ENCODE assay signal across 11 cellular contexts in the genomic region with DNA sequence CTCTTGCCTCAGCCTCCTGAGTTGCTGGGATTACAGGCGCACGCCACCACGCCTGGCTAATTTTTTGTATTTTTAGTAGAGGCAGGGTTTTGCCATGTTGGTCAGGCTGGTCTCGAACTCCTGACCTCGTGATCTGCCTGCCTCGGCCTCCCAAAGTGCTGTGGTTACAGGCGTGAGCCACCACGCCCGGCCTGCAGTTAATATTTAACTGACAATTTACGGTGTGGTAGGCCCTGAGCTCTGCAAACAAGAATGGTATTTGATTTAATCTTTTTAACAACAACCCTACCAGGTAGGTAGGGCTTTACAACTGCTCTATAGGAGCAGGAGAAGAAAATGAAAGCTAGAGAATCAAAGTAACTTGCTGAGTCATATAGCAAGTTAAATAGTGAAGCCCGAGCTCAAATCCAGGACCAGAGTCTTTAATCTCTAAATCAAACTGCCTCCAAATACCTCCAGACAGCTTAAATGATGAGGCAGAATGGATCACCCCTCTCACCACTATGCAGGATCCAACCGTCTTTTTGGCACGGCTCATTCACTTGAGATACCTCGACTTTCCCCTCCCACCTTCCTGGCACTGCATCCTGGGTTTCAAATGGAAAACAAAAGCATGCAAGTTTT. TPM values are rescaled to one million over a fixed set of nuclear protein-coding genes. Genes with fewer than 3 reads are reported as not detected.
DNase-seq lines count a peak whose midpoint lies in the region; ATAC-seq, FAIRE-seq and TF ChIP-seq lines count a peak whose summit lies in the region.
"Had no signal": no experiment of that assay in that cellular context is flagged by ENCODE, and none has a peak within 500 bp of the region (broad histone marks: within the 10 kb centered on the region; RNA-seq: fewer than 3 reads in every experiment).

No MANE protein-coding gene starts in this region.

- 28% methylated on average over 14 of the region's 14 CpGs for WGBS in HepG2 (ENCODE audit: low lambda C conversion rate)
- 66% methylated on average over 10 of the region's 14 CpGs for WGBS in right lobe of liver (ENCODE audit: insufficient coverage, low coverage, low lambda C conversion rate, missing lambda C conversion rate)

- no peak for TF ChIP-seq CTCF in HepG2 (CRISPR knock-in tag; IDR thresholded peaks at IDR 0.05)
- TF ChIP-seq CTCF in right lobe of liver (IDR thresholded peaks at IDR 0.05), result no peak

- H3K9ac ChIP-seq in HepG2 (ENCODE audit: insufficient read depth, low read depth, low read length), result peak overlapping the region; percentile 42; the same call in 1 of the 2 replicates

- H3K4me2 ChIP-seq in HepG2 (ENCODE audit: low read depth, low read length), result peak overlapping the region; percentile 67

- TF ChIP-seq EP300 in HepG2 (IDR thresholded peaks at IDR 0.05; ENCODE audit: low read depth in 2 of 2, low read length in 2 of 2), result no peak; a peak in 1 of 4 replicates
- no peak for TF ChIP-seq EP300 in HepG2 (CRISPR knock-in tag; IDR thresholded peaks at IDR 0.05; ENCODE audit: borderline replicate concordance)

- TF ChIP-seq POLR2A in HepG2 (IDR thresholded peaks at IDR 0.05; ENCODE audit: insufficient read depth in 1 of 2, low read depth in 2 of 2, low read length in 2 of 2) (no peak), right lobe of liver (IDR thresholded peaks at IDR 0.05) (no peak)

- peak overlapping the region; percentile 17 to 27 (median 24); a peak in 3 of 6 replicates for H3K4me3 ChIP-seq in HepG2 (replicated peaks in 1 of 3; ENCODE audit: insufficient read depth in 1 of 3, low read depth in 2 of 3, low read length in 3 of 3)
- no peak overlapping the region for H3K4me3 ChIP-seq in right lobe of liver

- peaks cover 66% of the 10 kb centered on the region for H3K4me1 ChIP-seq in HepG2 (ENCODE audit: insufficient read depth, low read length)
- H3K4me1 ChIP-seq in right lobe of liver, result no peaks in the 10 kb centered on the region

- TF ChIP-seq RAD21 in HepG2 (CRISPR knock-in tag; IDR thresholded peaks at IDR 0.05), result no peak

- in situ Hi-C loops in HepG2 (cut with HindIII; ENCODE audit: extremely low pct_ligation_motif_present, low pct_unique_long_range_greater_than_20kb), result no loop called here

- H4K20me1 ChIP-seq in HepG2 (ENCODE audit: insufficient read depth, low read length), result no peaks in the 10 kb centered on the region

- CTCF ChIA-PET in HepG2 (lab: Yijun Ruan, JAX; ENCODE audit: low intra/inter-chr PET ratio, low total read pairs), result no interaction called here

- ATAC-seq in HepG2 (peak; percentile 98), right lobe of liver (no peak), HG03432 (IDR thresholded peaks at IDR 0.05; ENCODE audit: unreplicated experiment) (peak; percentile 76), HG03139 (IDR thresholded peaks at IDR 0.05; ENCODE audit: unreplicated experiment) (no peak)
- ATAC-seq: left lobe of liver had no signal

- H3K79me2 ChIP-seq in HepG2 (ENCODE audit: insufficient read depth, low read length), result no peaks in the 10 kb centered on the region

- BruUV-seq in HepG2 (replicated peaks; lab: Mats Ljungman, UMichigan), result no TSS peak

- H3K36me3 ChIP-seq in HepG2 (replicated peaks in 1 of 2; ENCODE audit: control insufficient read depth in 1 of 2, insufficient read depth in 2 of 2, low read length in 2 of 2), result no peaks in the 10 kb centered on the region; a peak in 2 of 5 replicates
- H3K36me3 ChIP-seq in right lobe of liver, result no peaks in the 10 kb centered on the region

- no peak overlapping the region for H2AFZ ChIP-seq in HepG2 (ENCODE audit: low read length)

- DNase-seq in HepG2 (ENCODE audit: low spot score), result peak; percentile 93
- no peak for DNase-seq in right lobe of liver
- peak; percentile 15 for DNase-seq in central memory CD4-positive, alpha-beta T cell
- no peak for DNase-seq in NAMALWA (ENCODE audit: low spot score)
- no peak for DNase-seq in HK-2 (ENCODE audit: unreplicated experiment)
- no peak for DNase-seq in NCI-H1417 (lab: John Stamatoyannopoulos, UW)
- DNase-seq: C1 segment of cervical spinal cord, NCI-H1105 treated with DMSO at 0.1 percent for 48 hours had no signal

- intact Hi-C loops in HepG2 (cut with micrococcal nuclease; ENCODE audit: unreplicated experiment) (loop anchor here (1.0 kb wide), 1 partner anchor 9 kb away; the partner anchor contains the start of gene UEVLD), right lobe of liver (cut with DNase I) (no loop called here)

- FAIRE-seq in HepG2 (lab: Jason Lieb, UNC), result peak; percentile 4

- H3K27ac ChIP-seq in HepG2 (ENCODE audit: extremely low read length, insufficient read depth, low read length), result peak overlapping the region; percentile 79
- H3K27ac ChIP-seq in right lobe of liver, result no peak overlapping the region

- H3K9me3 ChIP-seq in HepG2 (ENCODE audit: low read length) (no peaks in the 10 kb centered on the region), right lobe of liver (no peaks in the 10 kb centered on the region)

- POLR2A ChIA-PET in HepG2 (lab: Yijun Ruan, JAX), result interaction anchor here (0.8 to 2.2 kb wide), 5 partner anchors 9 to 185 kb away, joined by 3 to 18 read pairs (median 11); partner anchors contain the start of genes LDHA, SPTY2D1, TSG101 and UEVLD

- H3K27me3 ChIP-seq in HepG2 (ENCODE audit: control insufficient read depth in 1 of 2, insufficient read depth in 2 of 2, low read length in 2 of 2) (no peaks in the 10 kb centered on the region), right lobe of liver (no peaks in the 10 kb centered on the region)

RNA-seq across cellular contexts. Expression of gene UEVLD, which starts 9.4 kb away (rescaled TPM):
- total RNA-seq in HepG2 (2016; rRNA removed; fragmentation: Illumina TruSeq; extraction: Trizol) (13.7 and 21.1 TPM in 2 replicates), right lobe of liver (10 to 100 TPM in 2 of 6 experiments, 1 to 10 TPM in 4; 9.5 to 18.1 (median 9.9) TPM)
- 4.0 and 5.2 TPM in 2 replicates for total RNA-seq in HepG2 (2016; cell fraction: cytosol; rRNA removed; fragmentation: Illumina TruSeq; extraction: Trizol; ENCODE audit: low read depth)
- 10.6 and 18.2 TPM in 2 replicates for total RNA-seq in HepG2 (2016; cell fraction: insoluble cytoplasmic fraction; rRNA removed; fragmentation: Illumina TruSeq; extraction: Trizol)
- 4.6 and 4.8 TPM in 2 replicates for total RNA-seq in HepG2 (2016; cell fraction: membrane; rRNA removed; fragmentation: Illumina TruSeq; extraction: Trizol)
- total RNA-seq in HepG2 (2016; cell fraction: nucleus; rRNA removed; fragmentation: Illumina TruSeq; extraction: Trizol), result 7.3 and 11.3 TPM in 2 replicates
- 5.4 and 5.7 TPM in 2 replicates for polyA plus RNA-seq in HepG2 (2011; rRNA removed)
- polyA plus RNA-seq in HepG2 (2011; cell fraction: cytosol; rRNA removed), result 2.8 and 6.2 TPM in 2 replicates
- polyA plus RNA-seq in HepG2 (2011; cell fraction: nucleus; rRNA removed), result 1.9 and 2.2 TPM in 2 replicates
- 6.7 and 6.9 TPM in 2 replicates for polyA plus RNA-seq in HepG2 (2012)
- polyA plus RNA-seq in HepG2 (2016; cell fraction: cytosol; fragmentation: Illumina TruSeq; extraction: Trizol; ENCODE audit: low read depth), result 0.79 and 0.94 TPM in 2 replicates
- polyA plus RNA-seq in HepG2 (2016; cell fraction: insoluble cytoplasmic fraction; fragmentation: Illumina TruSeq; extraction: Trizol; ENCODE audit: low read depth), result 11.7 and 12.9 TPM in 2 replicates
- polyA plus RNA-seq in HepG2 (2016; cell fraction: membrane; fragmentation: Illumina TruSeq; extraction: Trizol; ENCODE audit: low read depth), result 1.8 and 2.0 TPM in 2 replicates
- polyA plus RNA-seq in HepG2 (2016; cell fraction: nucleus; fragmentation: Illumina TruSeq; extraction: Trizol; ENCODE audit: insufficient read depth, low read depth), result 5.8 and 7.6 TPM in 2 replicates
- polyA minus RNA-seq in HepG2 (2011; rRNA and poly(A)+ RNA removed; ENCODE audit: low replicate concordance), result 5.8 and 13.5 TPM in 2 replicates
- 3.6 and 3.9 TPM in 2 replicates for polyA minus RNA-seq in HepG2 (2011; cell fraction: cytosol; rRNA and poly(A)+ RNA removed)
- 9.1 and 11.7 TPM in 2 replicates for polyA minus RNA-seq in HepG2 (2011; cell fraction: nucleus; rRNA and poly(A)+ RNA removed)

RNA-seq across cellular contexts. Expression of gene MISFA, which starts 20.5 kb away (rescaled TPM):
- total RNA-seq in HepG2 (2016; rRNA removed; fragmentation: Illumina TruSeq; extraction: Trizol) (4.8 and 5.4 TPM in 2 replicates), right lobe of liver (1 to 10 TPM in 3 of 6 experiments, under 1 TPM in 1, not detected in 2; 0.83 to 2.2 (median 1.4) TPM)
- 12.1 and 19.1 TPM in 2 replicates for total RNA-seq in HepG2 (2016; cell fraction: cytosol; rRNA removed; fragmentation: Illumina TruSeq; extraction: Trizol; ENCODE audit: low read depth)
- total RNA-seq in HepG2 (2016; cell fraction: insoluble cytoplasmic fraction; rRNA removed; fragmentation: Illumina TruSeq; extraction: Trizol), result 6.5 and 7.6 TPM in 2 replicates
- 9.0 and 12.8 TPM in 2 replicates for total RNA-seq in HepG2 (2016; cell fraction: membrane; rRNA removed; fragmentation: Illumina TruSeq; extraction: Trizol)
- 4.3 and 7.6 TPM in 2 replicates for total RNA-seq in HepG2 (2016; cell fraction: nucleus; rRNA removed; fragmentation: Illumina TruSeq; extraction: Trizol)
- 0.90 and 1.4 TPM in 2 replicates for polyA plus RNA-seq in HepG2 (2011; rRNA removed)
- 1.5 and 2.5 TPM in 2 replicates for polyA plus RNA-seq in HepG2 (2011; cell fraction: cytosol; rRNA removed)
- polyA plus RNA-seq in HepG2 (2011; cell fraction: nucleus; rRNA removed), result 0.33 and 1.5 TPM in 2 replicates
- 3.7 and 3.8 TPM in 2 replicates for polyA plus RNA-seq in HepG2 (2012)
- 13.7 and 20.5 TPM in 2 replicates for polyA plus RNA-seq in HepG2 (2016; cell fraction: cytosol; fragmentation: Illumina TruSeq; extraction: Trizol; ENCODE audit: low read depth)
- 4.9 and 5.4 TPM in 2 replicates for polyA plus RNA-seq in HepG2 (2016; cell fraction: insoluble cytoplasmic fraction; fragmentation: Illumina TruSeq; extraction: Trizol; ENCODE audit: low read depth)
- 4.5 and 10.5 TPM in 2 replicates for polyA plus RNA-seq in HepG2 (2016; cell fraction: membrane; fragmentation: Illumina TruSeq; extraction: Trizol; ENCODE audit: low read depth)
- 13.2 and 14.4 TPM in 2 replicates for polyA plus RNA-seq in HepG2 (2016; cell fraction: nucleus; fragmentation: Illumina TruSeq; extraction: Trizol; ENCODE audit: insufficient read depth, low read depth)
- polyA minus RNA-seq in HepG2 (2011; rRNA and poly(A)+ RNA removed; ENCODE audit: low replicate concordance), result 1.5 and 2.2 TPM in 2 replicates
- 1.9 TPM in 1 of 2 replicates, not detected in the other for polyA minus RNA-seq in HepG2 (2011; cell fraction: cytosol; rRNA and poly(A)+ RNA removed)
- 6.2 and 8.6 TPM in 2 replicates for polyA minus RNA-seq in HepG2 (2011; cell fraction: nucleus; rRNA and poly(A)+ RNA removed)

RNA-seq across cellular contexts. Expression of gene TSG101, which starts 52.3 kb away (rescaled TPM):
- total RNA-seq in HepG2 (2016; rRNA removed; fragmentation: Illumina TruSeq; extraction: Trizol) (69.3 and 96.3 TPM in 2 replicates), right lobe of liver (10 to 100 TPM; 15.8 to 68.0 (median 25.7) TPM)
- 42.6 and 49.6 TPM in 2 replicates for total RNA-seq in HepG2 (2016; cell fraction: cytosol; rRNA removed; fragmentation: Illumina TruSeq; extraction: Trizol; ENCODE audit: low read depth)
- total RNA-seq in HepG2 (2016; cell fraction: insoluble cytoplasmic fraction; rRNA removed; fragmentation: Illumina TruSeq; extraction: Trizol), result 69.2 and 93.6 TPM in 2 replicates
- total RNA-seq in HepG2 (2016; cell fraction: membrane; rRNA removed; fragmentation: Illumina TruSeq; extraction: Trizol), result 62.9 and 65.2 TPM in 2 replicates
- total RNA-seq in HepG2 (2016; cell fraction: nucleus; rRNA removed; fragmentation: Illumina TruSeq; extraction: Trizol), result 40.0 and 40.5 TPM in 2 replicates
- polyA plus RNA-seq in HepG2 (2011; rRNA removed), result 200 and 206 TPM in 2 replicates
- 205 and 263 TPM in 2 replicates for polyA plus RNA-seq in HepG2 (2011; cell fraction: cytosol; rRNA removed)
- 61.2 and 66.6 TPM in 2 replicates for polyA plus RNA-seq in HepG2 (2011; cell fraction: nucleus; rRNA removed)
- polyA plus RNA-seq in HepG2 (2012), result 67.4 and 72.7 TPM in 2 replicates
- 39.8 and 45.7 TPM in 2 replicates for polyA plus RNA-seq in HepG2 (2016; cell fraction: cytosol; fragmentation: Illumina TruSeq; extraction: Trizol; ENCODE audit: low read depth)
- 96.4 and 113 TPM in 2 replicates for polyA plus RNA-seq in HepG2 (2016; cell fraction: insoluble cytoplasmic fraction; fragmentation: Illumina TruSeq; extraction: Trizol; ENCODE audit: low read depth)
- polyA plus RNA-seq in HepG2 (2016; cell fraction: membrane; fragmentation: Illumina TruSeq; extraction: Trizol; ENCODE audit: low read depth), result 42.9 and 46.6 TPM in 2 replicates
- polyA plus RNA-seq in HepG2 (2016; cell fraction: nucleus; fragmentation: Illumina TruSeq; extraction: Trizol; ENCODE audit: insufficient read depth, low read depth), result 42.6 and 45.8 TPM in 2 replicates
- 155 and 281 TPM in 2 replicates for polyA minus RNA-seq in HepG2 (2011; rRNA and poly(A)+ RNA removed; ENCODE audit: low replicate concordance)
- 86.9 and 105 TPM in 2 replicates for polyA minus RNA-seq in HepG2 (2011; cell fraction: cytosol; rRNA and poly(A)+ RNA removed)
- polyA minus RNA-seq in HepG2 (2011; cell fraction: nucleus; rRNA and poly(A)+ RNA removed), result 52.0 and 73.0 TPM in 2 replicates

RNA-seq across cellular contexts. Expression of gene SPTY2D1, which starts 55.1 kb away (rescaled TPM):
- total RNA-seq in HepG2 (2016; rRNA removed; fragmentation: Illumina TruSeq; extraction: Trizol) (14.8 and 22.2 TPM in 2 replicates), right lobe of liver (10 to 100 TPM in 1 of 6 experiments, 1 to 10 TPM in 5; 6.3 to 14.7 (median 8.4) TPM)
- total RNA-seq in HepG2 (2016; cell fraction: cytosol; rRNA removed; fragmentation: Illumina TruSeq; extraction: Trizol; ENCODE audit: low read depth), result 1.1 and 1.2 TPM in 2 replicates
- 16.2 and 20.9 TPM in 2 replicates for total RNA-seq in HepG2 (2016; cell fraction: insoluble cytoplasmic fraction; rRNA removed; fragmentation: Illumina TruSeq; extraction: Trizol)
- 3.3 and 4.4 TPM in 2 replicates for total RNA-seq in HepG2 (2016; cell fraction: membrane; rRNA removed; fragmentation: Illumina TruSeq; extraction: Trizol)
- 9.3 and 9.9 TPM in 2 replicates for total RNA-seq in HepG2 (2016; cell fraction: nucleus; rRNA removed; fragmentation: Illumina TruSeq; extraction: Trizol)
- polyA plus RNA-seq in HepG2 (2011; rRNA removed), result 5.4 and 6.9 TPM in 2 replicates
- 5.7 and 7.0 TPM in 2 replicates for polyA plus RNA-seq in HepG2 (2011; cell fraction: cytosol; rRNA removed)
- polyA plus RNA-seq in HepG2 (2011; cell fraction: nucleus; rRNA removed), result 3.7 and 3.8 TPM in 2 replicates
- polyA plus RNA-seq in HepG2 (2012), result 5.1 and 6.9 TPM in 2 replicates
- polyA plus RNA-seq in HepG2 (2016; cell fraction: cytosol; fragmentation: Illumina TruSeq; extraction: Trizol; ENCODE audit: low read depth), result 0.76 and 0.80 TPM in 2 replicates
- polyA plus RNA-seq in HepG2 (2016; cell fraction: insoluble cytoplasmic fraction; fragmentation: Illumina TruSeq; extraction: Trizol; ENCODE audit: low read depth), result 13.3 and 15.1 TPM in 2 replicates
- polyA plus RNA-seq in HepG2 (2016; cell fraction: membrane; fragmentation: Illumina TruSeq; extraction: Trizol; ENCODE audit: low read depth), result 1.7 and 2.0 TPM in 2 replicates
- 9.4 and 9.7 TPM in 2 replicates for polyA plus RNA-seq in HepG2 (2016; cell fraction: nucleus; fragmentation: Illumina TruSeq; extraction: Trizol; ENCODE audit: insufficient read depth, low read depth)
- 14.5 and 22.2 TPM in 2 replicates for polyA minus RNA-seq in HepG2 (2011; rRNA and poly(A)+ RNA removed; ENCODE audit: low replicate concordance)
- 7.8 and 7.9 TPM in 2 replicates for polyA minus RNA-seq in HepG2 (2011; cell fraction: cytosol; rRNA and poly(A)+ RNA removed)
- 7.9 and 9.3 TPM in 2 replicates for polyA minus RNA-seq in HepG2 (2011; cell fraction: nucleus; rRNA and poly(A)+ RNA removed)

Comparison
In these comparisons a context has a peak if more than half of its experiments do, and no peak if none do; other contexts are left out.
1. ATAC-seq: peak in HepG2 (single experiment) and HG03432 (single experiment); none in right lobe of liver (0 of 4) and HG03139 (single experiment).
2. DNase-seq: peak in HepG2 (single experiment) and central memory CD4-positive, alpha-beta T cell (single experiment); none in right lobe of liver (0 of 3), NAMALWA (single experiment), HK-2 (single experiment) and NCI-H1417 (0 of 3).
3. H3K4me3 ChIP-seq: peak in HepG2 (3 of 3); none in right lobe of liver (0 of 3).